In genomic region chr2:203720011-203720410, GRCh38 we compare ENCODE assay signal across 16 cellular contexts. TPM values are rescaled to one million over a fixed set of nuclear protein-coding genes. Genes with fewer than 3 reads are reported as not detected.
DNase-seq lines count a peak whose midpoint lies in the region; ATAC-seq and TF ChIP-seq lines count a peak whose summit lies in the region.
"Had no signal": no experiment of that assay in that cellular context is flagged by ENCODE, and none has a peak within 500 bp of the region (broad histone marks: within the 10 kb centered on the region; RNA-seq: fewer than 3 reads in every experiment).

No MANE protein-coding gene starts in this region.

- peaks cover 3 to 14% of the 10 kb centered on the region in 2 donors for H3K27me3 Mint-ChIP-seq in natural killer cell (ENCODE audit: low read depth in 2 of 2)
- peaks cover 0 to 22% of the 10 kb centered on the region in 2 donors for H3K27me3 Mint-ChIP-seq in natural killer cell treated with Interleukin-12 subunit alpha and Interleukin-12 subunit beta and Interleukin-15 and Interleukin-18, amount 100 ng/mL, for 72 hours
- H3K27me3 Mint-ChIP-seq in central memory CD8-positive, alpha-beta T cell = no peaks in the 10 kb centered on the region
- H3K27me3 Mint-ChIP-seq in stimulated activated naive CD8-positive, alpha-beta T cell treated with anti-CD3 and anti-CD28 coated beads, Interleukin-15, amount 100 ng/mL, for 72 hours = no peaks in the 10 kb centered on the region

- intact Hi-C loops in natural killer cell (cut with micrococcal nuclease) = loop anchor here (5.0 kb wide), 1 partner anchor 33 kb away; no protein-coding TSS in a partner anchor

- ATAC-seq in natural killer cell (peak; percentile 35 to 65 (median 54)), GM18909 (IDR thresholded peaks at IDR 0.05; ENCODE audit: poor library complexity, unreplicated experiment) (no peak)
- no peak for ATAC-seq in natural killer cell treated with Interleukin-12 subunit alpha and Interleukin-12 subunit beta and Interleukin-15 and Interleukin-18, amount 100 ng/mL, for 72 hours
- peak; percentile 80 for ATAC-seq in central memory CD8-positive, alpha-beta T cell (replicated peaks; ENCODE audit: extremely low read depth, poor library complexity, severe bottlenecking)
- ATAC-seq in stimulated activated naive CD8-positive, alpha-beta T cell treated with anti-CD3 and anti-CD28 coated beads, Interleukin-15, amount 100 ng/mL, for 72 hours = peak; percentile 30
- ATAC-seq: Right ventricle myocardium inferior had no signal

- peaks cover 0 to 2% of the 10 kb centered on the region in 2 donors for H3K9me3 Mint-ChIP-seq in natural killer cell
- peaks cover 3% of the 10 kb centered on the region for H3K9me3 Mint-ChIP-seq in natural killer cell treated with Interleukin-12 subunit alpha and Interleukin-12 subunit beta and Interleukin-15 and Interleukin-18, amount 100 ng/mL, for 72 hours
- peaks cover 5% of the 10 kb centered on the region for H3K9me3 Mint-ChIP-seq in central memory CD8-positive, alpha-beta T cell
- H3K9me3 Mint-ChIP-seq in stimulated activated naive CD8-positive, alpha-beta T cell treated with anti-CD3 and anti-CD28 coated beads, Interleukin-15, amount 100 ng/mL, for 72 hours = peaks cover 6 to 9% of the 10 kb centered on the region in 2 donors

- peak overlapping the region; percentile 35 to 68 for H3K27ac Mint-ChIP-seq in natural killer cell
- H3K27ac Mint-ChIP-seq in natural killer cell treated with Interleukin-12 subunit alpha and Interleukin-12 subunit beta and Interleukin-15 and Interleukin-18, amount 100 ng/mL, for 72 hours = peak overlapping the region in 1 of 2 donors; percentile 66
- H3K27ac Mint-ChIP-seq in central memory CD8-positive, alpha-beta T cell (ENCODE audit: low read depth) = peak overlapping the region; percentile 92
- peak overlapping the region; percentile 68 to 99 for H3K27ac Mint-ChIP-seq in stimulated activated naive CD8-positive, alpha-beta T cell treated with anti-CD3 and anti-CD28 coated beads, Interleukin-15, amount 100 ng/mL, for 72 hours
- H3K27ac Mint-ChIP-seq: B cell had no signal

- DNase-seq in natural killer cell (no peak), T-helper 1 cell (peak in 4 of 5 donors; percentile 22 to 81 (median 36)), AG20443 (ENCODE audit: low spot score) (no peak), glomerular visceral epithelial cell (ENCODE audit: extremely low spot score) (no peak)
- no peak for DNase-seq in natural killer cell treated with Interleukin-12 subunit alpha and Interleukin-12 subunit beta and Interleukin-15 and Interleukin-18, amount 100 ng/mL, for 72 hours (ENCODE audit: low spot score)
- peak in 1 of 2 donors; percentile 57 for DNase-seq in central memory CD8-positive, alpha-beta T cell (ENCODE audit: low spot score in 2 of 2)
- DNase-seq in stimulated activated naive CD8-positive, alpha-beta T cell treated with anti-CD3 and anti-CD28 coated beads, Interleukin-15, amount 100 ng/mL, for 72 hours = no peak
- DNase-seq: activated CD8-positive, alpha-beta memory T cell treated with anti-CD3 and anti-CD28 coated beads for 24 hours; amniotic stem cell; islet precursor cell; mesenchymal stem cell; right lobe of liver; stimulated activated CD4-positive, alpha-beta T cell treated with anti-CD3 and anti-CD28 coated beads, Interleukin-4, amount 100 ng/mL, for 24 hours had no signal

- peaks cover 33 to 37% of the 10 kb centered on the region in 2 donors for H3K4me1 Mint-ChIP-seq in natural killer cell
- H3K4me1 Mint-ChIP-seq in natural killer cell treated with Interleukin-12 subunit alpha and Interleukin-12 subunit beta and Interleukin-15 and Interleukin-18, amount 100 ng/mL, for 72 hours (ENCODE audit: low read depth in 2 of 2) = peaks cover 16 to 27% of the 10 kb centered on the region in 2 donors
- H3K4me1 Mint-ChIP-seq in central memory CD8-positive, alpha-beta T cell = peaks cover 83% of the 10 kb centered on the region
- H3K4me1 Mint-ChIP-seq in stimulated activated naive CD8-positive, alpha-beta T cell treated with anti-CD3 and anti-CD28 coated beads, Interleukin-15, amount 100 ng/mL, for 72 hours = peaks cover 92% of the 10 kb centered on the region
- H3K4me1 Mint-ChIP-seq: B cell had no signal

- no peak for TF ChIP-seq CTCF in natural killer cell (IDR thresholded peaks at IDR 0.05)

- no peaks in the 10 kb centered on the region for H3K36me3 Mint-ChIP-seq in natural killer cell
- H3K36me3 Mint-ChIP-seq in natural killer cell treated with Interleukin-12 subunit alpha and Interleukin-12 subunit beta and Interleukin-15 and Interleukin-18, amount 100 ng/mL, for 72 hours = no peaks in the 10 kb centered on the region
- H3K36me3 Mint-ChIP-seq in central memory CD8-positive, alpha-beta T cell (ENCODE audit: insufficient read depth) = peaks cover 36% of the 10 kb centered on the region

- no peak overlapping the region for H3K4me3 Mint-ChIP-seq in natural killer cell
- no peak overlapping the region for H3K4me3 Mint-ChIP-seq in natural killer cell treated with Interleukin-12 subunit alpha and Interleukin-12 subunit beta and Interleukin-15 and Interleukin-18, amount 100 ng/mL, for 72 hours
- H3K4me3 Mint-ChIP-seq in central memory CD8-positive, alpha-beta T cell = peak overlapping the region; percentile 73
- peak overlapping the region; percentile 80 to 82 for H3K4me3 Mint-ChIP-seq in stimulated activated naive CD8-positive, alpha-beta T cell treated with anti-CD3 and anti-CD28 coated beads, Interleukin-15, amount 100 ng/mL, for 72 hours
- H3K4me3 Mint-ChIP-seq: B cell had no signal

RNA-seq across cellular contexts. Expression of gene CD28, which starts 13.6 kb away (rescaled TPM):
- 1 to 10 TPM in 2 of 3 donors, under 1 TPM in 1; 0.54 to 3.5 (median 3.3) TPM for total RNA-seq in natural killer cell
- total RNA-seq in natural killer cell treated with Interleukin-12 subunit alpha and Interleukin-12 subunit beta and Interleukin-15 and Interleukin-18, amount 100 ng/mL, for 72 hours = 1 to 10 TPM; 2.5 to 3.2 TPM

Comparison
In these comparisons a context has a peak if more than half of its experiments do, and no peak if none do; other contexts are left out.
1. ATAC-seq: peak in natural killer cell (3 of 3), central memory CD8-positive, alpha-beta T cell (single experiment) and stimulated activated naive CD8-positive, alpha-beta T cell treated with anti-CD3 and anti-CD28 coated beads, Interleukin-15, amount 100 ng/mL, for 72 hours (single experiment); none in natural killer cell treated with Interleukin-12 subunit alpha and Interleukin-12 subunit beta and Interleukin-15 and Interleukin-18, amount 100 ng/mL, for 72 hours (0 of 2) and GM18909 (single experiment).
2. DNase-seq: peak in T-helper 1 cell (4 of 5); none in natural killer cell (single experiment), natural killer cell treated with Interleukin-12 subunit alpha and Interleukin-12 subunit beta and Interleukin-15 and Interleukin-18, amount 100 ng/mL, for 72 hours (single experiment), stimulated activated naive CD8-positive, alpha-beta T cell treated with anti-CD3 and anti-CD28 coated beads, Interleukin-15, amount 100 ng/mL, for 72 hours (0 of 2), AG20443 (single experiment) and glomerular visceral epithelial cell (single experiment).
3. H3K4me3 Mint-ChIP-seq: peak in central memory CD8-positive, alpha-beta T cell (single experiment) and stimulated activated naive CD8-positive, alpha-beta T cell treated with anti-CD3 and anti-CD28 coated beads, Interleukin-15, amount 100 ng/mL, for 72 hours (2 of 2); none in natural killer cell (single experiment) and natural killer cell treated with Interleukin-12 subunit alpha and Interleukin-12 subunit beta and Interleukin-15 and Interleukin-18, amount 100 ng/mL, for 72 hours (single experiment).